ENCODE assay signal across 7 cellular contexts in the genomic region with DNA sequence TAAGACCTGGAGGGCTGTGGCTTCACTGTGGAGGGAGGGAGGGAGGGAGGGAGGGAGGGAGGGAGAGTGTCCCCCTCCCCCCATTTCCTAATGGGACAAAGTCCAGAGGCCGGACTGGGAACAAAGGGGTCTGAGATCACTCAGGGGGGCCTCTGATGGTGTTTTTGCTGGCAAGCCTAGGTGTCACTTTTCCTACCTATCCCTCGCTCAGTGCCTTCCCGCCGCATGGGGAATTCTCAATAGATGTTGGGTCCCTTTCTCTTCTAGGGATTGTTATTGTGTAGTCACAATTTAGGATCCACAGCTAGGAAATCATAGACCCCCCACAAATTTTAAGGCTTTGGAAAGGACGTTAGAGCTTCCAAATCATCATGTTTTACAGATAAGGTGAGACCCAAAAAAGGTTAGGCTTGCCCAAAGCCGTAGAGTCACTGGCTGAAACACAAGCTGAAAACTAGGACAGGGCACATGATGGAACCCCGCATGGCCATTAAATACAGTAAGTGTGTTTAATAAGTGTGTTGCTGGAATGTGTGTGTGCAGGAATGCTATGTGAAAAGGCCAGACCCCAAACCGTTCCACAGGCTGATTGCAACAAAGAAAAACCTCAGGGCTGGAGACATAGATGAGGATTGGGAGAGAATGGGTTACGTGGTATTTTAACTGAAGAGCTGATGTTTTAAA. TPM values are rescaled to one million over a fixed set of nuclear protein-coding genes. Genes with fewer than 3 reads are reported as not detected.
DNase-seq lines count a peak whose midpoint lies in the region; ATAC-seq lines count a peak whose summit lies in the region.

No MANE protein-coding gene starts in this region.

- peaks cover 2% of the 10 kb centered on the region for H3K36me3 Mint-ChIP-seq in IgD-negative memory B cell
- H3K36me3 Mint-ChIP-seq in activated naive CD8-positive, alpha-beta T cell treated with anti-CD3 and anti-CD28 coated beads, Interleukin-2, amount 50 U/mL, for 24 hours (ENCODE audit: low read depth): no peaks in the 10 kb centered on the region

- H3K9ac ChIP-seq in subcutaneous abdominal adipose tissue (ENCODE audit: low read length in 5 of 5): peak overlapping the region; percentile 66 to 85 (median 69)

- no peak for DNase-seq in activated naive CD8-positive, alpha-beta T cell treated with anti-CD3 and anti-CD28 coated beads, Interleukin-2, amount 50 U/mL, for 24 hours
- DNase-seq in left lobe of liver (ENCODE audit: low spot score) (peak; percentile 44), NCI-H1694 treated with DMSO at 0.1 percent for 48 hours (lab: John Stamatoyannopoulos, UW) (no peak), NCI-H748 (lab: John Stamatoyannopoulos, UW; ENCODE audit: unreplicated experiment) (no peak)

- H3K4me3 Mint-ChIP-seq in IgD-negative memory B cell: peak overlapping the region in 3 of 4 donors; percentile 2 to 56 (median 17)
- H3K4me3 Mint-ChIP-seq in activated naive CD8-positive, alpha-beta T cell treated with anti-CD3 and anti-CD28 coated beads, Interleukin-2, amount 50 U/mL, for 24 hours: peak overlapping the region; percentile 51

- no peaks in the 10 kb centered on the region for H3K27me3 ChIP-seq in subcutaneous abdominal adipose tissue (ENCODE audit: control insufficient read depth in 5 of 5, insufficient read depth in 4 of 5, low read length in 5 of 5)

- peak overlapping the region; percentile 100 for H3K27ac ChIP-seq in subcutaneous abdominal adipose tissue (ENCODE audit: low read depth, low read length)

- H3K4me1 Mint-ChIP-seq in IgD-negative memory B cell: peaks cover 25 to 33% (median 30%) of the 10 kb centered on the region in 3 donors
- H3K4me1 Mint-ChIP-seq in activated naive CD8-positive, alpha-beta T cell treated with anti-CD3 and anti-CD28 coated beads, Interleukin-2, amount 50 U/mL, for 24 hours: peaks cover 53% of the 10 kb centered on the region

- peaks cover 22 to 75% (median 61%) of the 10 kb centered on the region in 5 donors for H3K4me1 ChIP-seq in subcutaneous abdominal adipose tissue (ENCODE audit: control insufficient read depth in 5 of 5, insufficient read depth in 5 of 5, low read length in 5 of 5)

- H3K4me3 ChIP-seq in subcutaneous abdominal adipose tissue (ENCODE audit: low read depth in 1 of 5, low read length in 5 of 5): peak overlapping the region in 4 of 5 donors; percentile 5 to 52 (median 30)

- H3K27ac Mint-ChIP-seq in IgD-negative memory B cell: peak overlapping the region in 2 of 3 donors; percentile 23 to 79
- H3K27ac Mint-ChIP-seq in activated naive CD8-positive, alpha-beta T cell treated with anti-CD3 and anti-CD28 coated beads, Interleukin-2, amount 50 U/mL, for 24 hours: peak overlapping the region; percentile 84

- H3K36me3 ChIP-seq in subcutaneous abdominal adipose tissue (ENCODE audit: control insufficient read depth in 5 of 5, insufficient read depth in 5 of 5, low read length in 5 of 5): no peaks in the 10 kb centered on the region

- no peaks in the 10 kb centered on the region for H3K9me3 ChIP-seq in subcutaneous abdominal adipose tissue (ENCODE audit: control insufficient read depth in 5 of 5, low read length in 5 of 5)

- peaks cover 1% of the 10 kb centered on the region for H3K27me3 Mint-ChIP-seq in IgD-negative memory B cell
- no peaks in the 10 kb centered on the region for H3K27me3 Mint-ChIP-seq in activated naive CD8-positive, alpha-beta T cell treated with anti-CD3 and anti-CD28 coated beads, Interleukin-2, amount 50 U/mL, for 24 hours

- H3K9me3 Mint-ChIP-seq in IgD-negative memory B cell: no peaks in the 10 kb centered on the region
- H3K9me3 Mint-ChIP-seq in activated naive CD8-positive, alpha-beta T cell treated with anti-CD3 and anti-CD28 coated beads, Interleukin-2, amount 50 U/mL, for 24 hours: no peaks in the 10 kb centered on the region

- ATAC-seq in activated naive CD8-positive, alpha-beta T cell treated with anti-CD3 and anti-CD28 coated beads, Interleukin-2, amount 50 U/mL, for 24 hours: no peak
- ATAC-seq in left lobe of liver: no peak
- no peak for ATAC-seq in HG02981 (IDR thresholded peaks at IDR 0.05; ENCODE audit: unreplicated experiment)

RNA-seq across cellular contexts. Expression of a gene that starts 4.8 kb away (rescaled TPM):
- polyA plus RNA-seq in IgD-negative memory B cell: 4,223 TPM
- total RNA-seq in left lobe of liver: 938 TPM

RNA-seq across cellular contexts. Expression of a gene that starts 22.1 kb away (rescaled TPM):
- 1.2 TPM for polyA plus RNA-seq in IgD-negative memory B cell
- total RNA-seq in left lobe of liver: 0.63 TPM

RNA-seq across cellular contexts. Expression of a gene that starts 54.9 kb away (rescaled TPM):
- polyA plus RNA-seq in IgD-negative memory B cell: not detected
- 4.0 TPM for total RNA-seq in left lobe of liver
